ENCODE assay signal across 1 cellular context in genomic region chr10:96632974-96633373, GRCh38.
TF ChIP-seq lines count a peak whose summit lies in the region.

No MANE protein-coding gene starts in this region.

TF ChIP-seq in H1, 55 proteins besides CTCF, POLR2A, EP300 and RAD21:
- TF ChIP-seq SUZ12 (IDR thresholded peaks at IDR 0.05; ENCODE audit: low read length) = no peak
- no peak for TF ChIP-seq SP2 (IDR thresholded peaks at IDR 0.05; ENCODE audit: low read length)
